ENCODE assay signal across 20 cellular contexts in the genomic region with DNA sequence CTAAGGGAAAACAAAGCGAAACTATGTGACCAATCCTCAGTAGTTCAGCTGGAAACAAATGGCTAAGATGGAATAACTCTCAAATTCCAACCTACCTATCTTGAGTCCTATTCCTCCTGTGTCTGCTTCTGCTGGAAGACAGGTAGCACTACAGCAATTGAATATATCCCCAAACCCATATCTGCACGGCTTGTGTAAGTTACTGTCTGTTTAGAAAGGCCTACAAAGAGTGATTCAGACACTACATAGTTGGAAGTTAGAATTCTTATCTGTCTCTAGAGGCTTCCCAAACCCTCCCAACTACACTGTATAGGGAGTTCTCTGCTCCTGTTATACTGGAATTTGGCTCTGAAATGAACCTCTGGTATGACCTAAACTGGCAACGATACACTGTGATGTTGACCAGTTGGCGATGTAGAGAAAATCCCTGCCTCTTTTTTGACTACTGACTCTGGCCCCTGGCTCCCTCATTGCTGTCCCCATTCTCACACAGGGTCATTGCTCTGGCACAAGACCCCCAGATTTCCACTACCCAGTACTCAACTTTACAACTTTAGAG. TPM values are rescaled to one million over a fixed set of nuclear protein-coding genes. Genes with fewer than 3 reads are reported as not detected.
"Had no signal": no experiment of that assay in that cellular context is flagged by ENCODE, and none has a peak within 500 bp of the region (broad histone marks: within the 10 kb centered on the region; RNA-seq: fewer than 3 reads in every experiment).

No MANE protein-coding gene starts in this region.

- ATAC-seq: activated CD4-positive, alpha-beta T cell treated with anti-CD3 and anti-CD28 coated beads for 36 hours; gastroesophageal sphincter; heart left ventricle; left ventricle myocardium superior; naive thymus-derived CD4-positive, alpha-beta T cell; psoas muscle; right cardiac atrium had no signal

- H3K9me3 ChIP-seq: ascending aorta, colonic mucosa, gastroesophageal sphincter, heart left ventricle, ovary, psoas muscle, testis had no signal

- H3K4me2 ChIP-seq: neural progenitor cell had no signal

- DNase-seq: activated CD4-positive, alpha-beta T cell treated with anti-CD3 and anti-CD28 coated beads for 36 hours; activated CD4-positive, alpha-beta T cell treated with anti-CD3 and anti-CD28 coated beads, Interleukin-2, amount 50 U/mL, for 48 hours; activated gamma-delta T cell; colonic mucosa; erythroblast; heart left ventricle; kidney glomerular epithelial cell; left ventricle myocardium superior; naive thymus-derived CD4-positive, alpha-beta T cell; ovary; psoas muscle; right cardiac atrium; stimulated activated CD4-positive, alpha-beta T cell treated with anti-CD3 and anti-CD28 coated beads, Interleukin-15, amount 100 ng/mL, for 24 hours; stimulated activated CD4-positive, alpha-beta T cell treated with anti-CD3 and anti-CD28 coated beads, Interleukin-2, amount 100 ng/mL, for 48 hours; testis had no signal

- H3K27me3 ChIP-seq: ascending aorta, colonic mucosa, gastroesophageal sphincter, heart left ventricle, neural progenitor cell, ovary, testis had no signal

- H3K36me3 ChIP-seq: ascending aorta, colonic mucosa, heart left ventricle, neural progenitor cell, ovary had no signal

- H3K4me3 ChIP-seq: ascending aorta, colonic mucosa, gastroesophageal sphincter, heart left ventricle, neural progenitor cell, ovary, psoas muscle, skin epidermis, testis had no signal

- H3K27ac ChIP-seq: ascending aorta, colonic mucosa, gastroesophageal sphincter, heart left ventricle, neural progenitor cell, ovary, psoas muscle, skin epidermis, testis had no signal

- H2AFZ ChIP-seq: neural progenitor cell had no signal

- H3K4me1 ChIP-seq: ascending aorta, colonic mucosa, gastroesophageal sphincter, heart left ventricle, neural progenitor cell, psoas muscle, testis had no signal

RNA-seq across cellular contexts. Expression of gene RANBP3L, which starts 37.4 kb away (rescaled TPM):
- total RNA-seq: ascending aorta; naive thymus-derived CD4-positive, alpha-beta T cell; T-helper 2 cell treated with Interferon-gamma antibody and Interleukin-4, amounts not matched to agents 100 ng/mL and 5 ng/mL, for 36 hours had no signal
